18 cellular contexts compared by ENCODE assay signal in the genomic region with DNA sequence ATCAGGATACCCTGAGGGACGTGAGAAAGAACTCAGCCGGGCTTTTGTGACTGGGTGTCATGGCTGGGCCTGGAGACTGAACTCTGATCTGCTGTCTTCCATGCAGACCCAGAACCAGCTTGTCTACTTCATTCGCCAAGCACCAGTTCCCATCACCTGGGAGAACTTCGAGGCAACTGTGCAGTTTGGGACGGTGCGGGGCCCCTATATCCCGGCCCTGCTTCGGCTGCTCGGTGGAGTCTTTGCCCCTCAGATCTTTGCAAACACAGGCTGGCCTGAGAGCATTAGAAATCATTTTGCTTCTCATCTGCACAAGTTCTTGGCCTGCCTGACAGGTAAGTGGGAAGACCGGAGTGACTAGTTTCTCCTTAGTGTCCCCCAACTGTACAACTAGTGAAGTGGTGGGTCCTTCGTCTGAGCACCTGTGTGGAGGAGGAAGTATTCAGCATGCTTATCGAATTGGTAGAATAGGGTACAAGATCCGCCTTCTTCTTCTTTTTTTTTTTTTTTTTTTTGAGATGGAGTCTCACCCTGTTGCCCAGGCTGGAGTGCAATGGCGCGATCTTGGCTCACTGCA. TPM values are rescaled to one million over a fixed set of nuclear protein-coding genes. Genes with fewer than 3 reads are reported as not detected.
DNase-seq lines count a peak whose midpoint lies in the region; ATAC-seq, FAIRE-seq and TF ChIP-seq lines count a peak whose summit lies in the region.
"Had no signal": no experiment of that assay in that cellular context is flagged by ENCODE, and none has a peak within 500 bp of the region (broad histone marks: within the 10 kb centered on the region; RNA-seq: fewer than 3 reads in every experiment).

No MANE protein-coding gene starts in this region.

- peak; percentile 17 for DNase-seq in kidney
- peak; percentile 5 for DNase-seq in osteoblast (ENCODE audit: insufficient read length, low spot score, missing footprints)
- DNase-seq in upper lobe of left lung, result peak in 1 of 2 donors; percentile 34
- no peak for DNase-seq in activated CD8-positive, alpha-beta memory T cell treated with anti-CD3 and anti-CD28 coated beads, Interleukin-2, amount 10 ng/mL, durations not matched to agents 7 days and 5 days
- DNase-seq in NCI-H82 (lab: John Stamatoyannopoulos, UW), result no peak
- no peak for DNase-seq in activated T-cell treated with anti-CD3 and anti-CD28 coated beads, Interleukin-2, amount 50 U/mL, for 72 hours
- DNase-seq: C1 segment of cervical spinal cord; Calu3; CD4-positive, alpha-beta memory T cell; COR-L47; DMS53; DMS79 treated with DMSO at 0.1 percent for 48 hours; GF-D8; HFFc6 had no signal

- H3K4me1 ChIP-seq in kidney (ENCODE audit: control insufficient read depth in 1 of 2, insufficient read depth in 1 of 2, low read depth in 1 of 2, low read length in 2 of 2) (no peaks in the 10 kb centered on the region), osteoblast (ENCODE audit: insufficient read depth, low read length) (no peaks in the 10 kb centered on the region), upper lobe of left lung (peaks cover 0 to 3% (median 0%) of the 10 kb centered on the region in 4 donors)
- H3K4me1 ChIP-seq: HAP-1 had no signal

- H3K27ac ChIP-seq in kidney (ENCODE audit: low read depth in 2 of 2, low read length in 2 of 2), result no peak overlapping the region
- no peak overlapping the region for H3K27ac ChIP-seq in osteoblast (ENCODE audit: low read depth, low read length)
- H3K27ac ChIP-seq in upper lobe of left lung, result no peak overlapping the region

- no peaks in the 10 kb centered on the region for H4K20me1 ChIP-seq in osteoblast (ENCODE audit: insufficient read depth, low read length)

- intact Hi-C loops in kidney (cut with DNase I), result no loop called here

- CTCF ChIA-PET in activated CD8-positive, alpha-beta memory T cell treated with anti-CD3 and anti-CD28 coated beads, Interleukin-2, amount 10 ng/mL, durations not matched to agents 7 days and 5 days (lab: Charles Lee), result no interaction called here

- peak; percentile 10 to 49 for ATAC-seq in upper lobe of left lung (ENCODE audit: low FRiP score in 2 of 2)
- ATAC-seq in activated CD8-positive, alpha-beta memory T cell treated with anti-CD3 and anti-CD28 coated beads, Interleukin-2, amount 10 ng/mL, durations not matched to agents 7 days and 5 days, result no peak
- no peak for ATAC-seq in activated T-cell treated with anti-CD3 and anti-CD28 coated beads, Interleukin-2, amount 50 U/mL, for 72 hours (replicated peaks in 1 of 2)
- ATAC-seq: GM23338 had no signal

- H3K79me2 ChIP-seq in osteoblast (ENCODE audit: insufficient read depth, low read length), result no peaks in the 10 kb centered on the region

- FAIRE-seq in kidney (lab: Jason Lieb, UNC), result no peak
- FAIRE-seq: GM12891, GM18507 had no signal

- no peak overlapping the region for H3K4me3 ChIP-seq in kidney (ENCODE audit: low read length in 2 of 2)
- no peak overlapping the region for H3K4me3 ChIP-seq in osteoblast (ENCODE audit: insufficient read depth, low read length)
- no peak overlapping the region for H3K4me3 ChIP-seq in upper lobe of left lung
- H3K4me3 ChIP-seq: GM23338, HAP-1 had no signal

- H3K36me3 Mint-ChIP-seq in activated CD8-positive, alpha-beta memory T cell treated with anti-CD3 and anti-CD28 coated beads, Interleukin-2, amount 10 ng/mL, durations not matched to agents 7 days and 5 days, result no peaks in the 10 kb centered on the region
- no peaks in the 10 kb centered on the region for H3K36me3 Mint-ChIP-seq in activated T-cell treated with anti-CD3 and anti-CD28 coated beads, Interleukin-2, amount 50 U/mL, for 72 hours (ENCODE audit: insufficient read depth in 2 of 2)
- H3K36me3 Mint-ChIP-seq: CD4-positive, alpha-beta memory T cell had no signal

- H3K4me1 Mint-ChIP-seq in activated CD8-positive, alpha-beta memory T cell treated with anti-CD3 and anti-CD28 coated beads, Interleukin-2, amount 10 ng/mL, durations not matched to agents 7 days and 5 days, result no peaks in the 10 kb centered on the region
- H3K4me1 Mint-ChIP-seq in activated T-cell treated with anti-CD3 and anti-CD28 coated beads, Interleukin-2, amount 50 U/mL, for 72 hours (ENCODE audit: low read depth), result no peaks in the 10 kb centered on the region
- H3K4me1 Mint-ChIP-seq: CD4-positive, alpha-beta memory T cell; GM23338 had no signal

- TF ChIP-seq EP300 in upper lobe of left lung (IDR thresholded peaks at IDR 0.05), result no peak

- H3K9ac ChIP-seq in kidney (ENCODE audit: low read length in 2 of 2), result no peak overlapping the region

- TF ChIP-seq CTCF in kidney (IDR thresholded peaks at IDR 0.05; ENCODE audit: borderline replicate concordance, extremely low read depth, insufficient read depth), result no peak
- TF ChIP-seq CTCF in osteoblast (IDR thresholded peaks at IDR 0.05; ENCODE audit: extremely low read depth, low read depth, low read length), result no peak
- TF ChIP-seq CTCF in upper lobe of left lung (IDR thresholded peaks at IDR 0.05), result no peak

- H3K27me3 Mint-ChIP-seq in activated CD8-positive, alpha-beta memory T cell treated with anti-CD3 and anti-CD28 coated beads, Interleukin-2, amount 10 ng/mL, durations not matched to agents 7 days and 5 days, result peaks cover 41% of the 10 kb centered on the region
- peaks cover 8% of the 10 kb centered on the region for H3K27me3 Mint-ChIP-seq in activated T-cell treated with anti-CD3 and anti-CD28 coated beads, Interleukin-2, amount 50 U/mL, for 72 hours (ENCODE audit: low read depth)

- H3K4me3 Mint-ChIP-seq in activated CD8-positive, alpha-beta memory T cell treated with anti-CD3 and anti-CD28 coated beads, Interleukin-2, amount 10 ng/mL, durations not matched to agents 7 days and 5 days, result no peak overlapping the region
- H3K4me3 Mint-ChIP-seq in activated T-cell treated with anti-CD3 and anti-CD28 coated beads, Interleukin-2, amount 50 U/mL, for 72 hours, result no peak overlapping the region
- H3K4me3 Mint-ChIP-seq: CD4-positive, alpha-beta memory T cell; GM23338; HFFc6 had no signal

- 72 to 78% methylated on average over 8 to 15 of the region's 15 CpGs for WGBS in upper lobe of left lung, 2 donors

- no peak overlapping the region for H2AFZ ChIP-seq in osteoblast (ENCODE audit: low read length)
- H2AFZ ChIP-seq: GM23338 had no signal

- no peaks in the 10 kb centered on the region for H3K9me3 Mint-ChIP-seq in activated CD8-positive, alpha-beta memory T cell treated with anti-CD3 and anti-CD28 coated beads, Interleukin-2, amount 10 ng/mL, durations not matched to agents 7 days and 5 days (ENCODE audit: low read depth)
- H3K9me3 Mint-ChIP-seq in activated T-cell treated with anti-CD3 and anti-CD28 coated beads, Interleukin-2, amount 50 U/mL, for 72 hours, result no peaks in the 10 kb centered on the region
- H3K9me3 Mint-ChIP-seq: CD4-positive, alpha-beta memory T cell; GM23338; HFFc6 had no signal

- H3K4me2 ChIP-seq in osteoblast (ENCODE audit: insufficient read depth, low read length), result no peak overlapping the region
- H3K4me2 ChIP-seq: GM23338 had no signal

- H3K27me3 ChIP-seq in osteoblast (ENCODE audit: insufficient read depth, low read length) (peaks cover 32% of the 10 kb centered on the region), upper lobe of left lung (no peaks in the 10 kb centered on the region)

- no peak overlapping the region for H3K27ac Mint-ChIP-seq in activated CD8-positive, alpha-beta memory T cell treated with anti-CD3 and anti-CD28 coated beads, Interleukin-2, amount 10 ng/mL, durations not matched to agents 7 days and 5 days
- H3K27ac Mint-ChIP-seq in activated T-cell treated with anti-CD3 and anti-CD28 coated beads, Interleukin-2, amount 50 U/mL, for 72 hours, result no peak overlapping the region
- H3K27ac Mint-ChIP-seq: GM23338, HFFc6 had no signal

- no peaks in the 10 kb centered on the region for H3K36me3 ChIP-seq in kidney (ENCODE audit: control insufficient read depth in 1 of 2, insufficient read depth in 2 of 2, low read length in 2 of 2)
- H3K36me3 ChIP-seq in osteoblast (ENCODE audit: insufficient read depth, low read length), result no peaks in the 10 kb centered on the region
- no peaks in the 10 kb centered on the region for H3K36me3 ChIP-seq in upper lobe of left lung
- H3K36me3 ChIP-seq: HAP-1 had no signal

- TF ChIP-seq POLR2A in upper lobe of left lung (IDR thresholded peaks at IDR 0.05), result no peak

- H3K9me3 ChIP-seq in kidney (ENCODE audit: control insufficient read depth in 1 of 2, low read length in 2 of 2) (no peaks in the 10 kb centered on the region), osteoblast (ENCODE audit: low read depth, low read length) (no peaks in the 10 kb centered on the region), upper lobe of left lung (no peaks in the 10 kb centered on the region)
- H3K9me3 ChIP-seq: HAP-1 had no signal

RNA-seq across cellular contexts. Expression of a gene that starts 15.5 kb away (rescaled TPM):
- total RNA-seq in kidney (0.66 TPM), osteoblast (under 0.01 and 0.88 TPM in 2 replicates), upper lobe of left lung (10 to 100 TPM in 2 of 6 donors, 1 to 10 TPM in 3, under 1 TPM in 1; 0.66 to 34.6 (median 6.0) TPM)
- polyA plus RNA-seq in kidney (ENCODE audit: insufficient read depth, low read depth, low replicate concordance), result 0.17 TPM
- not detected for total RNA-seq in activated CD8-positive, alpha-beta memory T cell treated with anti-CD3 and anti-CD28 coated beads, Interleukin-2, amount 10 ng/mL, durations not matched to agents 7 days and 5 days
- total RNA-seq in activated T-cell treated with anti-CD3 and anti-CD28 coated beads, Interleukin-2, amount 50 U/mL, for 72 hours, result under 1 TPM; 0.05 to 0.07 TPM
- total RNA-seq: CD4-positive, alpha-beta memory T cell; HFFc6 had no signal
- polyA plus RNA-seq: CD4-positive, alpha-beta memory T cell; GM23338 had no signal

RNA-seq across cellular contexts. Expression of a gene that starts 28.1 kb away (rescaled TPM):
- total RNA-seq in kidney (3.5 TPM), osteoblast (1.8 and 2.7 TPM in 2 replicates), upper lobe of left lung (1 to 10 TPM in 3 of 6 donors, under 1 TPM in 3; 0.22 to 5.0 (median 0.98) TPM)
- polyA plus RNA-seq in kidney (ENCODE audit: insufficient read depth, low read depth, low replicate concordance), result 2.3 TPM
- not detected for total RNA-seq in activated CD8-positive, alpha-beta memory T cell treated with anti-CD3 and anti-CD28 coated beads, Interleukin-2, amount 10 ng/mL, durations not matched to agents 7 days and 5 days
- total RNA-seq in activated T-cell treated with anti-CD3 and anti-CD28 coated beads, Interleukin-2, amount 50 U/mL, for 72 hours, result not detected
- polyA plus RNA-seq: CD4-positive, alpha-beta memory T cell had no signal

RNA-seq across cellular contexts. Expression of a gene that starts 44.8 kb away (rescaled TPM):
- total RNA-seq in kidney (6.5 TPM), osteoblast (3.5 and 4.3 TPM in 2 replicates), upper lobe of left lung (10 to 100 TPM in 1 of 6 donors, 1 to 10 TPM in 5; 6.0 to 10.3 (median 7.8) TPM)
- polyA plus RNA-seq in kidney (ENCODE audit: insufficient read depth, low read depth, low replicate concordance), result 10.8 TPM
- total RNA-seq in activated CD8-positive, alpha-beta memory T cell treated with anti-CD3 and anti-CD28 coated beads, Interleukin-2, amount 10 ng/mL, durations not matched to agents 7 days and 5 days, result 10 to 100 TPM; 28.0 to 29.0 TPM
- total RNA-seq in activated T-cell treated with anti-CD3 and anti-CD28 coated beads, Interleukin-2, amount 50 U/mL, for 72 hours, result 10 to 100 TPM; 19.0 to 26.7 TPM

RNA-seq across cellular contexts. Expression of a gene that starts 45.8 kb away (rescaled TPM):
- total RNA-seq in kidney (66.9 TPM), osteoblast (63.9 and 71.3 TPM in 2 replicates), upper lobe of left lung (10 to 100 TPM; 16.8 to 55.5 (median 21.9) TPM)
- polyA plus RNA-seq in kidney (ENCODE audit: insufficient read depth, low read depth, low replicate concordance), result 14.8 TPM
- total RNA-seq in activated CD8-positive, alpha-beta memory T cell treated with anti-CD3 and anti-CD28 coated beads, Interleukin-2, amount 10 ng/mL, durations not matched to agents 7 days and 5 days, result 100 to 1,000 TPM; 137 to 171 TPM
- 100 to 1,000 TPM; 183 to 189 TPM for total RNA-seq in activated T-cell treated with anti-CD3 and anti-CD28 coated beads, Interleukin-2, amount 50 U/mL, for 72 hours

Comparison
In these comparisons a context has a peak if more than half of its experiments do, and no peak if none do; other contexts are left out.
1. DNase-seq: peak in kidney (single experiment) and osteoblast (single experiment); none in activated CD8-positive, alpha-beta memory T cell treated with anti-CD3 and anti-CD28 coated beads, Interleukin-2, amount 10 ng/mL, durations not matched to agents 7 days and 5 days (single experiment), NCI-H82 (single experiment) and activated T-cell treated with anti-CD3 and anti-CD28 coated beads, Interleukin-2, amount 50 U/mL, for 72 hours (0 of 2).
2. ATAC-seq: peak in upper lobe of left lung (2 of 2); none in activated CD8-positive, alpha-beta memory T cell treated with anti-CD3 and anti-CD28 coated beads, Interleukin-2, amount 10 ng/mL, durations not matched to agents 7 days and 5 days (single experiment) and activated T-cell treated with anti-CD3 and anti-CD28 coated beads, Interleukin-2, amount 50 U/mL, for 72 hours (0 of 2).